5 cellular contexts compared by ENCODE assay signal in genomic region chr17:51395621-51396020, GRCh38.
"Had no signal": no experiment of that assay in that cellular context is flagged by ENCODE, and none has a peak within 500 bp of the region (broad histone marks: within the 10 kb centered on the region; RNA-seq: fewer than 3 reads in every experiment).

No MANE protein-coding gene starts in this region.

- DNase-seq: IMR-90, KBM-7, KG1 had no signal

- ATAC-seq: HepG2, K562 had no signal
